Comparison of ENCODE assay signal across 22 cellular contexts in genomic region chr3:149403443-149403842, GRCh38. TPM values are rescaled to one million over a fixed set of nuclear protein-coding genes. Genes with fewer than 3 reads are reported as not detected.
"Had no signal": no experiment of that assay in that cellular context is flagged by ENCODE, and none has a peak within 500 bp of the region (broad histone marks: within the 10 kb centered on the region; RNA-seq: fewer than 3 reads in every experiment).

No MANE protein-coding gene starts in this region.

- H3K27ac ChIP-seq: breast epithelium, heart left ventricle, right atrium auricular region, suprapubic skin had no signal

- H3K4me1 ChIP-seq: breast epithelium, heart left ventricle, right atrium auricular region, suprapubic skin had no signal

- H3K9me3 ChIP-seq: breast epithelium, suprapubic skin, tibial artery had no signal

- H3K36me3 ChIP-seq: breast epithelium, heart left ventricle, right atrium auricular region, suprapubic skin, tibial artery had no signal

- H3K27me3 ChIP-seq: breast epithelium, heart left ventricle, right atrium auricular region, suprapubic skin, tibial artery had no signal

- DNase-seq: activated CD4-positive, alpha-beta memory T cell treated with anti-CD3 and anti-CD28 coated beads, Interleukin-2, amount 10 ng/mL, durations not matched to agents 7 days and 5 days; activated CD4-positive, alpha-beta T cell treated with anti-CD3 and anti-CD28 coated beads for 1 hour; activated CD4-positive, alpha-beta T cell treated with anti-CD3 and anti-CD28 coated beads, Interleukin-2, amount 10 ng/mL, durations not matched to agents 7 days and 5 days; activated gamma-delta T cell treated with Interleukin-2 at 50 U/mL for 16 hours; activated naive CD4-positive, alpha-beta T cell treated with anti-CD3 and anti-CD28 coated beads, Interleukin-2, amount 50 U/mL, for 16 hours; activated T-cell treated with anti-CD3 and anti-CD28 coated beads, Interleukin-2, amount 50 U/mL, for 4 hours; amniotic stem cell; central memory CD4-positive, alpha-beta T cell; heart left ventricle; mesenchymal stem cell; stimulated activated CD4-positive, alpha-beta T cell treated with anti-CD3 and anti-CD28 coated beads, Interleukin-15, amount 100 ng/mL, for 24 hours; stimulated activated CD4-positive, alpha-beta T cell treated with anti-CD3 and anti-CD28 coated beads, Interleukin-2, amount 100 ng/mL, for 24 hours; stimulated activated naive B cell treated with anti-CD40 and anti-IgM and Interleukin-4, amounts not matched to agents 10 μg/mL and 1 μg/mL and 100 μg/mL, for 72 hours; T-helper 2 cell; tibial artery had no signal

- ATAC-seq: activated T-cell treated with anti-CD3 and anti-CD28 coated beads, Interleukin-2, amount 50 U/mL, for 4 hours; activated T-helper 17 cell treated with anti-CD3 and anti-CD28 coated beads, Interleukin-2, amount 50 U/mL, for 72 hours; heart left ventricle; natural killer cell treated with Interleukin-12 subunit alpha and Interleukin-12 subunit beta and Interleukin-15 and Interleukin-18, amount 100 ng/mL, for 72 hours; stimulated activated naive B cell treated with anti-CD40 and anti-IgM and Interleukin-4, amounts not matched to agents 10 μg/mL and 1 μg/mL and 100 μg/mL, for 72 hours; WTC11 had no signal

- H3K4me3 ChIP-seq: breast epithelium, heart left ventricle, right atrium auricular region, suprapubic skin, tibial artery had no signal

- FAIRE-seq: endothelial cell of umbilical vein had no signal

RNA-seq across cellular contexts. Expression of gene TM4SF1, which starts 26.0 kb away (rescaled TPM):
- total RNA-seq: activated CD4-positive, alpha-beta memory T cell treated with anti-CD3 and anti-CD28 coated beads, Interleukin-2, amount 10 ng/mL, durations not matched to agents 7 days and 5 days; activated CD4-positive, alpha-beta T cell treated with anti-CD3 and anti-CD28 coated beads, Interleukin-2, amount 10 ng/mL, durations not matched to agents 7 days and 5 days; natural killer cell treated with Interleukin-12 subunit alpha and Interleukin-12 subunit beta and Interleukin-15 and Interleukin-18, amount 100 ng/mL, for 72 hours had no signal
